11 cellular contexts compared by ENCODE assay signal in genomic region chr3:127158614-127159221, GRCh38. TPM values are rescaled to one million over a fixed set of nuclear protein-coding genes. Genes with fewer than 3 reads are reported as not detected.
DNase-seq lines count a peak whose midpoint lies in the region; ATAC-seq, FAIRE-seq and TF ChIP-seq lines count a peak whose summit lies in the region.
"Had no signal": no experiment of that assay in that cellular context is flagged by ENCODE, and none has a peak within 500 bp of the region (broad histone marks: within the 10 kb centered on the region; RNA-seq: fewer than 3 reads in every experiment).

No MANE protein-coding gene starts in this region.

- H3K23ac ChIP-seq in H9 (ENCODE audit: insufficient read length, low read depth, low read length) = no peak overlapping the region

- H3K79me2 ChIP-seq in H9 (ENCODE audit: insufficient read depth, low read length) = no peaks in the 10 kb centered on the region

- H3K27ac ChIP-seq in H9 (ENCODE audit: insufficient read length, low read depth, low read length) = no peak overlapping the region

- H3K27ac Mint-ChIP-seq in H9 = no peak overlapping the region

- H3K4me1 Mint-ChIP-seq in H9 = peaks cover 10 to 11% of the 10 kb centered on the region in 2 experiments

- no peak overlapping the region for H2AK5ac ChIP-seq in H9 (ENCODE audit: insufficient read length, low read length)

- no peak overlapping the region for H2BK5ac ChIP-seq in H9 (ENCODE audit: insufficient read length, low read length)

- no peak overlapping the region for H3K18ac ChIP-seq in H9 (ENCODE audit: insufficient read length, low read depth, low read length)

- no peak overlapping the region for H3T11ph ChIP-seq in H9 (ENCODE audit: low read length)

- no peak overlapping the region for H2BK12ac ChIP-seq in H9 (ENCODE audit: insufficient read length, low read depth, low read length)

- H3K4me2 ChIP-seq in H9 (ENCODE audit: insufficient read depth, insufficient read length, low read length) = no peak overlapping the region

- no peak overlapping the region for H2BK120ac ChIP-seq in H9 (ENCODE audit: low read depth, low read length, poor library complexity, severe bottlenecking)

- no peaks in the 10 kb centered on the region for H3K9me3 Mint-ChIP-seq in H9

- H2AFZ ChIP-seq in H9 (ENCODE audit: low read length) = no peak overlapping the region

- H4K5ac ChIP-seq in H9 (ENCODE audit: insufficient read length, low read depth, low read length) = no peak overlapping the region

- no peak overlapping the region for H3K4ac ChIP-seq in H9 (ENCODE audit: low read depth, low read length)

- no peak overlapping the region for H3K9ac ChIP-seq in H9 (ENCODE audit: extremely low read depth, insufficient read length, low read length)

- TF ChIP-seq CTCF in H9 (conservative IDR thresholded peaks at IDR 0.05) (no peak), choroid plexus epithelial cell (conservative IDR thresholded peaks at IDR 0.05; ENCODE audit: low read depth, low read length) (no peak), mucosa of descending colon (IDR thresholded peaks at IDR 0.05) (no peak)

- no peak overlapping the region for H3K56ac ChIP-seq in H9 (ENCODE audit: insufficient read length, low read depth, low read length)

- H2BK20ac ChIP-seq in H9 (ENCODE audit: low read depth, low read length, poor library complexity, severe bottlenecking) = no peak overlapping the region

- H3K4me3 Mint-ChIP-seq in H9 = no peak overlapping the region

- H4K91ac ChIP-seq in H9 (ENCODE audit: insufficient read length, low read depth, low read length) = no peak overlapping the region

- H3K9me3 ChIP-seq in H9 (ENCODE audit: control insufficient read depth, low read depth, low read length) (no peaks in the 10 kb centered on the region), mucosa of descending colon (no peaks in the 10 kb centered on the region)

- H3K36me3 ChIP-seq in mucosa of descending colon (ENCODE audit: low read depth) = no peaks in the 10 kb centered on the region

- H3K27me3 Mint-ChIP-seq in H9 (ENCODE audit: low read depth) = peaks cover 6% of the 10 kb centered on the region

- H3K4me1 ChIP-seq in H9 (ENCODE audit: insufficient read depth, low read length) = peaks cover 3% of the 10 kb centered on the region; the same call in 1 of the 2 replicates
- H3K4me1 ChIP-seq in mucosa of descending colon (ENCODE audit: low read depth) = no peaks in the 10 kb centered on the region

- no peak overlapping the region for H3K4me3 ChIP-seq in choroid plexus epithelial cell (ENCODE audit: low read depth, low read length)
- H3K4me3 ChIP-seq in mucosa of descending colon = no peak overlapping the region

- H3K79me1 ChIP-seq in H9 (ENCODE audit: insufficient read depth, low read depth, low read length, poor library complexity, severe bottlenecking) = no peaks in the 10 kb centered on the region

- no peak overlapping the region for H4K8ac ChIP-seq in H9 (replicated peaks; ENCODE audit: insufficient read length, low read depth, low read length)

- no peaks in the 10 kb centered on the region for H3K27me3 ChIP-seq in H9 (ENCODE audit: insufficient read depth, low read length)

- ATAC-seq in mucosa of descending colon (peak; percentile 74), HG03135 (IDR thresholded peaks at IDR 0.05; ENCODE audit: unreplicated experiment) (no peak), HG03457 (IDR thresholded peaks at IDR 0.05; ENCODE audit: unreplicated experiment) (no peak)

- no peaks in the 10 kb centered on the region for H3K36me3 Mint-ChIP-seq in H9 (ENCODE audit: insufficient read depth in 1 of 3, low read depth in 3 of 3)

- no peaks in the 10 kb centered on the region for H4K20me1 ChIP-seq in H9 (ENCODE audit: control insufficient read depth, insufficient read depth, insufficient read length)

- no peak overlapping the region for H3K14ac ChIP-seq in H9 (ENCODE audit: insufficient read depth, low read length)

- FAIRE-seq in RCC 7860 (lab: Jason Lieb, UNC) = no peak
- FAIRE-seq: colon had no signal

- no peak overlapping the region for H2BK15ac ChIP-seq in H9 (ENCODE audit: low read depth, low read length)

- intact Hi-C loops in mucosa of descending colon (cut with DNase I, micrococcal nuclease) = no loop called here

- DNase-seq in H9 = peak; percentile 78
- DNase-seq in NCI-H226 = peak; percentile 4
- DNase-seq in choroid plexus epithelial cell (ENCODE audit: low read depth) = peak; percentile 13
- peak in 1 of 3 donors; percentile 32 for DNase-seq in mucosa of descending colon
- DNase-seq in RCC 7860 (ENCODE audit: low spot score) = no peak
- DNase-seq in activated T-cell treated with anti-CD3 and anti-CD28 coated beads for 4 hours = no peak

- H3K23me2 ChIP-seq in H9 (ENCODE audit: insufficient read length, low read depth, low read length, poor library complexity, severe bottlenecking) = no peaks in the 10 kb centered on the region

- no CpG with 5 or more reads among the region's 10 CpGs for WGBS in H9 (ENCODE audit: extremely low coverage, insufficient read length, low lambda C conversion rate)

RNA-seq across cellular contexts. Expression of gene PRR23E, which starts 34.2 kb away (rescaled TPM):
- not detected in 2 replicates for total RNA-seq in H9 (2021)
- total RNA-seq in mucosa of descending colon = not detected
- total RNA-seq: activated CD8-positive, alpha-beta memory T cell treated with anti-CD3 and anti-CD28 coated beads for 36 hours; lower leg skin had no signal

Comparison
In these comparisons a context has a peak if more than half of its experiments do, and no peak if none do; other contexts are left out.
1. DNase-seq: peak in H9 (single experiment), NCI-H226 (single experiment) and choroid plexus epithelial cell (single experiment); none in RCC 7860 (single experiment) and activated T-cell treated with anti-CD3 and anti-CD28 coated beads for 4 hours (single experiment).